ENCODE assay signal across 1 cellular context in the genomic region with DNA sequence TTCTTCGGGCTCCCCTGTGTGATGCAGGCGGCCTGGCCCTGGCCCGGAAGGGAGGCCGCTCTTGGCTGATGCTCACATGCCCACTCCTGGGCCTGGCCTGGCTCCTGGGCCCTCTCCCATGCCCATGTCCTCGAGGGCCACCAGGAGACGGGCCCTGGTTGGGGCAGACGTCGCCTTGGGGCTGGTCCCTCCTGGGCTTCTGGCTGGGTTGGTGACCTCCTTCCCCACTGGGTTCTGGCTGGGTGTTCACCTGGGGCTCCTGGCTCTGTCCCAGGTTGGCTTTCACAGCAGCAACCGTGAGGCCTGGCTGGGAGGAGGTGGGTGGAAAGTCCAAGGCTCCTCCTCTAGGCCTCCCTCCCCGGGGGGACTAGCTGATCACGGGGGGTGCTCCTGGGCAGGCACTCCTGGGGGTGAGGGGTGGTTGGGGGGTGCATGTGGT.
TF ChIP-seq lines count a peak whose summit lies in the region.

No MANE protein-coding gene starts in this region.

TF ChIP-seq in HepG2, 621 proteins besides CTCF, POLR2A, EP300 and RAD21 (continued from another document and continues in another):
- TF ChIP-seq, protein P1, sequence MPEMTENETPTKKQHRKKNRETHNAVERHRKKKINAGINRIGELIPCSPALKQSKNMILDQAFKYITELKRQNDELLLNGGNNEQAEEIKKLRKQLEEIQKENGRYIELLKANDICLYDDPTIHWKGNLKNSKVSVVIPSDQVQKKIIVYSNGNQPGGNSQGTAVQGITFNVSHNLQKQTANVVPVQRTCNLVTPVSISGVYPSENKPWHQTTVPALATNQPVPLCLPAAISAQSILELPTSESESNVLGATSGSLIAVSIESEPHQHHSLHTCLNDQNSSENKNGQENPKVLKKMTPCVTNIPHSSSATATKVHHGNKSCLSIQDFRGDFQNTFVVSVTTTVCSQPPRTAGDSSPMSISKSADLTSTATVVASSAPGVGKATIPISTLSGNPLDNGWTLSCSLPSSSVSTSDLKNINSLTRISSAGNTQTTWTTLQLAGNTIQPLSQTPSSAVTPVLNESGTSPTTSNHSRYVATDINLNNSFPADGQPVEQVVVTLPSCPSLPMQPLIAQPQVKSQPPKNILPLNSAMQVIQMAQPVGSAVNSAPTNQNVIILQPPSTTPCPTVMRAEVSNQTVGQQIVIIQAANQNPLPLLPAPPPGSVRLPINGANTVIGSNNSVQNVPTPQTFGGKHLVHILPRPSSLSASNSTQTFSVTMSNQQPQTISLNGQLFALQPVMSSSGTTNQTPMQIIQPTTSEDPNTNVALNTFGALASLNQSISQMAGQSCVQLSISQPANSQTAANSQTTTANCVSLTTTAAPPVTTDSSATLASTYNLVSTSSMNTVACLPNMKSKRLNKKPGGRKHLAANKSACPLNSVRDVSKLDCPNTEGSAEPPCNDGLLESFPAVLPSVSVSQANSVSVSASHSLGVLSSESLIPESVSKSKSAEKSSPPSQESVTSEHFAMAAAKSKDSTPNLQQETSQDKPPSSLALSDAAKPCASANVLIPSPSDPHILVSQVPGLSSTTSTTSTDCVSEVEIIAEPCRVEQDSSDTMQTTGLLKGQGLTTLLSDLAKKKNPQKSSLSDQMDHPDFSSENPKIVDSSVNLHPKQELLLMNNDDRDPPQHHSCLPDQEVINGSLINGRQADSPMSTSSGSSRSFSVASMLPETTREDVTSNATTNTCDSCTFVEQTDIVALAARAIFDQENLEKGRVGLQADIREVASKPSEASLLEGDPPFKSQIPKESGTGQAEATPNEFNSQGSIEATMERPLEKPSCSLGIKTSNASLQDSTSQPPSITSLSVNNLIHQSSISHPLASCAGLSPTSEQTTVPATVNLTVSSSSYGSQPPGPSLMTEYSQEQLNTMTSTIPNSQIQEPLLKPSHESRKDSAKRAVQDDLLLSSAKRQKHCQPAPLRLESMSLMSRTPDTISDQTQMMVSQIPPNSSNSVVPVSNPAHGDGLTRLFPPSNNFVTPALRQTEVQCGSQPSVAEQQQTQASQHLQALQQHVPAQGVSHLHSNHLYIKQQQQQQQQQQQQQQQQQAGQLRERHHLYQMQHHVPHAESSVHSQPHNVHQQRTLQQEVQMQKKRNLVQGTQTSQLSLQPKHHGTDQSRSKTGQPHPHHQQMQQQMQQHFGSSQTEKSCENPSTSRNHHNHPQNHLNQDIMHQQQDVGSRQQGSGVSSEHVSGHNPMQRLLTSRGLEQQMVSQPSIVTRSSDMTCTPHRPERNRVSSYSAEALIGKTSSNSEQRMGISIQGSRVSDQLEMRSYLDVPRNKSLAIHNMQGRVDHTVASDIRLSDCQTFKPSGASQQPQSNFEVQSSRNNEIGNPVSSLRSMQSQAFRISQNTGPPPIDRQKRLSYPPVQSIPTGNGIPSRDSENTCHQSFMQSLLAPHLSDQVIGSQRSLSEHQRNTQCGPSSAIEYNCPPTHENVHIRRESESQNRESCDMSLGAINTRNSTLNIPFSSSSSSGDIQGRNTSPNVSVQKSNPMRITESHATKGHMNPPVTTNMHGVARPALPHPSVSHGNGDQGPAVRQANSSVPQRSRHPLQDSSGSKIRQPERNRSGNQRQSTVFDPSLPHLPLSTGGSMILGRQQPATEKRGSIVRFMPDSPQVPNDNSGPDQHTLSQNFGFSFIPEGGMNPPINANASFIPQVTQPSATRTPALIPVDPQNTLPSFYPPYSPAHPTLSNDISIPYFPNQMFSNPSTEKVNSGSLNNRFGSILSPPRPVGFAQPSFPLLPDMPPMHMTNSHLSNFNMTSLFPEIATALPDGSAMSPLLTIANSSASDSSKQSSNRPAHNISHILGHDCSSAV (CRISPR knock-in tag; IDR thresholded peaks at IDR 0.05; ENCODE audit: borderline replicate concordance) = no peak
- TF ChIP-seq KLF9 (CRISPR knock-in tag; IDR thresholded peaks at IDR 0.05; ENCODE audit: low read depth) (no peak), ZNF224 (CRISPR knock-in tag; IDR thresholded peaks at IDR 0.05) (no peak), ZNF234 (CRISPR knock-in tag; conservative IDR thresholded peaks at IDR 0.05) (no peak), JDP2 (CRISPR knock-in tag; IDR thresholded peaks at IDR 0.05; ENCODE audit: borderline replicate concordance) (no peak), HOXA9 (CRISPR knock-in tag; IDR thresholded peaks at IDR 0.05; ENCODE audit: borderline replicate concordance) (no peak), GLI4 (CRISPR knock-in tag; IDR thresholded peaks at IDR 0.05; ENCODE audit: borderline replicate concordance) (peak; percentile 18; the same call in 1 of the 2 replicates), POLR2G (IDR thresholded peaks at IDR 0.05; ENCODE audit: low read depth, low read length) (0 out of 2 replicates have a peak, but pooled peaks have one; percentile 36)
- TF ChIP-seq, protein P2, sequence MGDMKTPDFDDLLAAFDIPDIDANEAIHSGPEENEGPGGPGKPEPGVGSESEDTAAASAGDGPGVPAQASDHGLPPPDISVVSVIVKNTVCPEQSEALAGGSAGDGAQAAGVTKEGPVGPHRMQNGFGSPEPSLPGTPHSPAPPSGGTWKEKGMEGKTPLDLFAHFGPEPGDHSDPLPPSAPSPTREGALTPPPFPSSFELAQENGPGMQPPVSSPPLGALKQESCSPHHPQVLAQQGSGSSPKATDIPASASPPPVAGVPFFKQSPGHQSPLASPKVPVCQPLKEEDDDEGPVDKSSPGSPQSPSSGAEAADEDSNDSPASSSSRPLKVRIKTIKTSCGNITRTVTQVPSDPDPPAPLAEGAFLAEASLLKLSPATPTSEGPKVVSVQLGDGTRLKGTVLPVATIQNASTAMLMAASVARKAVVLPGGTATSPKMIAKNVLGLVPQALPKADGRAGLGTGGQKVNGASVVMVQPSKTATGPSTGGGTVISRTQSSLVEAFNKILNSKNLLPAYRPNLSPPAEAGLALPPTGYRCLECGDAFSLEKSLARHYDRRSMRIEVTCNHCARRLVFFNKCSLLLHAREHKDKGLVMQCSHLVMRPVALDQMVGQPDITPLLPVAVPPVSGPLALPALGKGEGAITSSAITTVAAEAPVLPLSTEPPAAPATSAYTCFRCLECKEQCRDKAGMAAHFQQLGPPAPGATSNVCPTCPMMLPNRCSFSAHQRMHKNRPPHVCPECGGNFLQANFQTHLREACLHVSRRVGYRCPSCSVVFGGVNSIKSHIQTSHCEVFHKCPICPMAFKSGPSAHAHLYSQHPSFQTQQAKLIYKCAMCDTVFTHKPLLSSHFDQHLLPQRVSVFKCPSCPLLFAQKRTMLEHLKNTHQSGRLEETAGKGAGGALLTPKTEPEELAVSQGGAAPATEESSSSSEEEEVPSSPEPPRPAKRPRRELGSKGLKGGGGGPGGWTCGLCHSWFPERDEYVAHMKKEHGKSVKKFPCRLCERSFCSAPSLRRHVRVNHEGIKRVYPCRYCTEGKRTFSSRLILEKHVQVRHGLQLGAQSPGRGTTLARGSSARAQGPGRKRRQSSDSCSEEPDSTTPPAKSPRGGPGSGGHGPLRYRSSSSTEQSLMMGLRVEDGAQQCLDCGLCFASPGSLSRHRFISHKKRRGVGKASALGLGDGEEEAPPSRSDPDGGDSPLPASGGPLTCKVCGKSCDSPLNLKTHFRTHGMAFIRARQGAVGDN (CRISPR knock-in tag; IDR thresholded peaks at IDR 0.05) = peak; percentile 97
- TF ChIP-seq, protein P3, sequence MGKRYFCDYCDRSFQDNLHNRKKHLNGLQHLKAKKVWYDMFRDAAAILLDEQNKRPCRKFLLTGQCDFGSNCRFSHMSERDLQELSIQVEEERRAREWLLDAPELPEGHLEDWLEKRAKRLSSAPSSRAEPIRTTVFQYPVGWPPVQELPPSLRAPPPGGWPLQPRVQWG (CRISPR knock-in tag; IDR thresholded peaks at IDR 0.05; ENCODE audit: borderline replicate concordance, low read depth) = no peak
- TF ChIP-seq, protein P4, sequence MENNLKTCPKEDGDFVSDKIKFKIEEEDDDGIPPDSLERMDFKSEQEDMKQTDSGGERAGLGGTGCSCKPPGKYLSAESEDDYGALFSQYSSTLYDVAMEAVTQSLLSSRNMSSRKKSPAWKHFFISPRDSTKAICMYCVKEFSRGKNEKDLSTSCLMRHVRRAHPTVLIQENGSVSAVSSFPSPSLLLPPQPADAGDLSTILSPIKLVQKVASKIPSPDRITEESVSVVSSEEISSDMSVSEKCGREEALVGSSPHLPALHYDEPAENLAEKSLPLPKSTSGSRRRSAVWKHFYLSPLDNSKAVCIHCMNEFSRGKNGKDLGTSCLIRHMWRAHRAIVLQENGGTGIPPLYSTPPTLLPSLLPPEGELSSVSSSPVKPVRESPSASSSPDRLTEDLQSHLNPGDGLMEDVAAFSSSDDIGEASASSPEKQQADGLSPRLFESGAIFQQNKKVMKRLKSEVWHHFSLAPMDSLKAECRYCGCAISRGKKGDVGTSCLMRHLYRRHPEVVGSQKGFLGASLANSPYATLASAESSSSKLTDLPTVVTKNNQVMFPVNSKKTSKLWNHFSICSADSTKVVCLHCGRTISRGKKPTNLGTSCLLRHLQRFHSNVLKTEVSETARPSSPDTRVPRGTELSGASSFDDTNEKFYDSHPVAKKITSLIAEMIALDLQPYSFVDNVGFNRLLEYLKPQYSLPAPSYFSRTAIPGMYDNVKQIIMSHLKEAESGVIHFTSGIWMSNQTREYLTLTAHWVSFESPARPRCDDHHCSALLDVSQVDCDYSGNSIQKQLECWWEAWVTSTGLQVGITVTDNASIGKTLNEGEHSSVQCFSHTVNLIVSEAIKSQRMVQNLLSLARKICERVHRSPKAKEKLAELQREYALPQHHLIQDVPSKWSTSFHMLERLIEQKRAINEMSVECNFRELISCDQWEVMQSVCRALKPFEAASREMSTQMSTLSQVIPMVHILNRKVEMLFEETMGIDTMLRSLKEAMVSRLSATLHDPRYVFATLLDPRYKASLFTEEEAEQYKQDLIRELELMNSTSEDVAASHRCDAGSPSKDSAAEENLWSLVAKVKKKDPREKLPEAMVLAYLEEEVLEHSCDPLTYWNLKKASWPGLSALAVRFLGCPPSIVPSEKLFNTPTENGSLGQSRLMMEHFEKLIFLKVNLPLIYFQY (CRISPR knock-in tag; IDR thresholded peaks at IDR 0.05; ENCODE audit: borderline replicate concordance) = peak; percentile 35; the same call in 1 of the 2 replicates
- TF ChIP-seq, protein P5, sequence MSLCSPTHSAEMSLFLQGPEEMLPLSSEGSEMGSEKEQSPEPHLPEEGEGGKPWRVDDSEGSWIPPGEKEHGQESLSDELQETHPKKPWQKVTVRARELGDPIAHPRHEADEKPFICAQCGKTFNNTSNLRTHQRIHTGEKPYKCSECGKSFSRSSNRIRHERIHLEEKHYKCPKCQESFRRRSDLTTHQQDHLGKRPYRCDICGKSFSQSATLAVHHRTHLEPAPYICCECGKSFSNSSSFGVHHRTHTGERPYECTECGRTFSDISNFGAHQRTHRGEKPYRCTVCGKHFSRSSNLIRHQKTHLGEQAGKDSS (CRISPR knock-in tag; IDR thresholded peaks at IDR 0.05; ENCODE audit: borderline replicate concordance, low read depth) = 0 out of 2 replicates have a peak, but pooled peaks have one; percentile 8
- TF ChIP-seq, protein P6, sequence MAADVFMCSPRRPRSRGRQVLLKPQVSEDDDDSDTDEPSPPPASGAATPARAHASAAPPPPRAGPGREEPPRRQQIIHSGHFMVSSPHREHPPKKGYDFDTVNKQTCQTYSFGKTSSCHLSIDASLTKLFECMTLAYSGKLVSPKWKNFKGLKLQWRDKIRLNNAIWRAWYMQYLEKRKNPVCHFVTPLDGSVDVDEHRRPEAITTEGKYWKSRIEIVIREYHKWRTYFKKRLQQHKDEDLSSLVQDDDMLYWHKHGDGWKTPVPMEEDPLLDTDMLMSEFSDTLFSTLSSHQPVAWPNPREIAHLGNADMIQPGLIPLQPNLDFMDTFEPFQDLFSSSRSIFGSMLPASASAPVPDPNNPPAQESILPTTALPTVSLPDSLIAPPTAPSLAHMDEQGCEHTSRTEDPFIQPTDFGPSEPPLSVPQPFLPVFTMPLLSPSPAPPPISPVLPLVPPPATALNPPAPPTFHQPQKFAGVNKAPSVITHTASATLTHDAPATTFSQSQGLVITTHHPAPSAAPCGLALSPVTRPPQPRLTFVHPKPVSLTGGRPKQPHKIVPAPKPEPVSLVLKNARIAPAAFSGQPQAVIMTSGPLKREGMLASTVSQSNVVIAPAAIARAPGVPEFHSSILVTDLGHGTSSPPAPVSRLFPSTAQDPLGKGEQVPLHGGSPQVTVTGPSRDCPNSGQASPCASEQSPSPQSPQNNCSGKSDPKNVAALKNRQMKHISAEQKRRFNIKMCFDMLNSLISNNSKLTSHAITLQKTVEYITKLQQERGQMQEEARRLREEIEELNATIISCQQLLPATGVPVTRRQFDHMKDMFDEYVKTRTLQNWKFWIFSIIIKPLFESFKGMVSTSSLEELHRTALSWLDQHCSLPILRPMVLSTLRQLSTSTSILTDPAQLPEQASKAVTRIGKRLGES (CRISPR knock-in tag; IDR thresholded peaks at IDR 0.05; ENCODE audit: borderline replicate concordance) = 0 out of 2 replicates have a peak, but pooled peaks have one; percentile 27
- TF ChIP-seq, protein P7, sequence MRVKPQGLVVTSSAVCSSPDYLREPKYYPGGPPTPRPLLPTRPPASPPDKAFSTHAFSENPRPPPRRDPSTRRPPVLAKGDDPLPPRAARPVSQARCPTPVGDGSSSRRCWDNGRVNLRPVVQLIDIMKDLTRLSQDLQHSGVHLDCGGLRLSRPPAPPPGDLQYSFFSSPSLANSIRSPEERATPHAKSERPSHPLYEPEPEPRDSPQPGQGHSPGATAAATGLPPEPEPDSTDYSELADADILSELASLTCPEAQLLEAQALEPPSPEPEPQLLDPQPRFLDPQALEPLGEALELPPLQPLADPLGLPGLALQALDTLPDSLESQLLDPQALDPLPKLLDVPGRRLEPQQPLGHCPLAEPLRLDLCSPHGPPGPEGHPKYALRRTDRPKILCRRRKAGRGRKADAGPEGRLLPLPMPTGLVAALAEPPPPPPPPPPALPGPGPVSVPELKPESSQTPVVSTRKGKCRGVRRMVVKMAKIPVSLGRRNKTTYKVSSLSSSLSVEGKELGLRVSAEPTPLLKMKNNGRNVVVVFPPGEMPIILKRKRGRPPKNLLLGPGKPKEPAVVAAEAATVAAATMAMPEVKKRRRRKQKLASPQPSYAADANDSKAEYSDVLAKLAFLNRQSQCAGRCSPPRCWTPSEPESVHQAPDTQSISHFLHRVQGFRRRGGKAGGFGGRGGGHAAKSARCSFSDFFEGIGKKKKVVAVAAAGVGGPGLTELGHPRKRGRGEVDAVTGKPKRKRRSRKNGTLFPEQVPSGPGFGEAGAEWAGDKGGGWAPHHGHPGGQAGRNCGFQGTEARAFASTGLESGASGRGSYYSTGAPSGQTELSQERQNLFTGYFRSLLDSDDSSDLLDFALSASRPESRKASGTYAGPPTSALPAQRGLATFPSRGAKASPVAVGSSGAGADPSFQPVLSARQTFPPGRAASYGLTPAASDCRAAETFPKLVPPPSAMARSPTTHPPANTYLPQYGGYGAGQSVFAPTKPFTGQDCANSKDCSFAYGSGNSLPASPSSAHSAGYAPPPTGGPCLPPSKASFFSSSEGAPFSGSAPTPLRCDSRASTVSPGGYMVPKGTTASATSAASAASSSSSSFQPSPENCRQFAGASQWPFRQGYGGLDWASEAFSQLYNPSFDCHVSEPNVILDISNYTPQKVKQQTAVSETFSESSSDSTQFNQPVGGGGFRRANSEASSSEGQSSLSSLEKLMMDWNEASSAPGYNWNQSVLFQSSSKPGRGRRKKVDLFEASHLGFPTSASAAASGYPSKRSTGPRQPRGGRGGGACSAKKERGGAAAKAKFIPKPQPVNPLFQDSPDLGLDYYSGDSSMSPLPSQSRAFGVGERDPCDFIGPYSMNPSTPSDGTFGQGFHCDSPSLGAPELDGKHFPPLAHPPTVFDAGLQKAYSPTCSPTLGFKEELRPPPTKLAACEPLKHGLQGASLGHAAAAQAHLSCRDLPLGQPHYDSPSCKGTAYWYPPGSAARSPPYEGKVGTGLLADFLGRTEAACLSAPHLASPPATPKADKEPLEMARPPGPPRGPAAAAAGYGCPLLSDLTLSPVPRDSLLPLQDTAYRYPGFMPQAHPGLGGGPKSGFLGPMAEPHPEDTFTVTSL (CRISPR knock-in tag; IDR thresholded peaks at IDR 0.05; ENCODE audit: borderline replicate concordance) = 0 out of 2 replicates have a peak, but pooled peaks have one; percentile 40
- TF ChIP-seq, protein P8, sequence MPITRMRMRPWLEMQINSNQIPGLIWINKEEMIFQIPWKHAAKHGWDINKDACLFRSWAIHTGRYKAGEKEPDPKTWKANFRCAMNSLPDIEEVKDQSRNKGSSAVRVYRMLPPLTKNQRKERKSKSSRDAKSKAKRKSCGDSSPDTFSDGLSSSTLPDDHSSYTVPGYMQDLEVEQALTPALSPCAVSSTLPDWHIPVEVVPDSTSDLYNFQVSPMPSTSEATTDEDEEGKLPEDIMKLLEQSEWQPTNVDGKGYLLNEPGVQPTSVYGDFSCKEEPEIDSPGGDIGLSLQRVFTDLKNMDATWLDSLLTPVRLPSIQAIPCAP (CRISPR knock-in tag; IDR thresholded peaks at IDR 0.05; ENCODE audit: low read depth) = no peak
